16 cellular contexts compared by ENCODE assay signal in genomic region chr10:780536-781524, GRCh38.
DNase-seq lines count a peak whose midpoint lies in the region; ATAC-seq, FAIRE-seq and TF ChIP-seq lines count a peak whose summit lies in the region.
"Had no signal": no experiment of that assay in that cellular context is flagged by ENCODE, and none has a peak within 500 bp of the region (broad histone marks: within the 10 kb centered on the region; RNA-seq: fewer than 3 reads in every experiment).

No MANE protein-coding gene starts in this region.

- H3K36me3 ChIP-seq in HEK293 (ENCODE audit: control insufficient read depth in 2 of 2, insufficient read depth in 1 of 2, low read length in 2 of 2) (no peaks in the 10 kb centered on the region), neural progenitor cell (no peaks in the 10 kb centered on the region)
- H3K36me3 ChIP-seq: BLaER1 had no signal

- H3K4me1 ChIP-seq in HEK293 (ENCODE audit: control insufficient read depth, insufficient read depth, low read length) (no peaks in the 10 kb centered on the region), neural progenitor cell (no peaks in the 10 kb centered on the region)

- H3K4me1 Mint-ChIP-seq in neural progenitor cell (peaks cover 5% of the 10 kb centered on the region), mesothelial cell of epicardium (peaks cover 4% of the 10 kb centered on the region)
- H3K4me1 Mint-ChIP-seq: CD4-positive, CD25-positive, alpha-beta regulatory T cell had no signal

- no peak for FAIRE-seq in GM19239 (lab: Jason Lieb, UNC)
- FAIRE-seq: GM12891, K562 had no signal

- CTCF ChIA-PET in HEK293 (lab: Yijun Ruan, JAX): no interaction called here

- H3K27ac ChIP-seq in HEK293 (ENCODE audit: extremely low read depth, low read depth, low read length): no peak overlapping the region
- H3K27ac ChIP-seq in neural progenitor cell: no peak overlapping the region
- H3K27ac ChIP-seq: BLaER1, HL-60 had no signal

- no peak overlapping the region for H3K9ac ChIP-seq in neural progenitor cell
- H3K9ac ChIP-seq: BLaER1 had no signal

- no peak for ATAC-seq in GM18520 (IDR thresholded peaks at IDR 0.05; ENCODE audit: unreplicated experiment)
- ATAC-seq: K562 had no signal

- H3K9me3 ChIP-seq in HEK293 (ENCODE audit: control insufficient read depth, insufficient read depth, low read depth, low read length): no peaks in the 10 kb centered on the region
- H3K9me3 ChIP-seq in neural progenitor cell (ENCODE audit: low read depth): no peaks in the 10 kb centered on the region

- no peaks in the 10 kb centered on the region for H3F3A ChIP-seq in neural progenitor cell (ENCODE audit: low read depth)

- no peaks in the 10 kb centered on the region for H3K79me2 ChIP-seq in neural progenitor cell (ENCODE audit: low read depth)

- H4K20me1 ChIP-seq in neural progenitor cell (ENCODE audit: low read depth): no peaks in the 10 kb centered on the region

- H3K27me3 ChIP-seq in neural progenitor cell: peaks cover 20% of the 10 kb centered on the region

- peaks cover 2% of the 10 kb centered on the region for H3K36me3 Mint-ChIP-seq in neural progenitor cell
- H3K36me3 Mint-ChIP-seq in mesothelial cell of epicardium: no peaks in the 10 kb centered on the region
- H3K36me3 Mint-ChIP-seq: CD4-positive, CD25-positive, alpha-beta regulatory T cell had no signal

- no peak overlapping the region for H2AFZ ChIP-seq in neural progenitor cell (replicated peaks)

- H3K27me3 Mint-ChIP-seq in neural progenitor cell (ENCODE audit: insufficient read depth, low read depth) (peaks cover 12% of the 10 kb centered on the region), mesothelial cell of epicardium (ENCODE audit: low read depth) (peaks cover 10% of the 10 kb centered on the region)
- H3K27me3 Mint-ChIP-seq: CD4-positive, CD25-positive, alpha-beta regulatory T cell had no signal

- POLR2A ChIA-PET in HEK293 (lab: Yijun Ruan, JAX): no interaction called here

- H3K27ac Mint-ChIP-seq in neural progenitor cell: peak overlapping the region; percentile 6
- H3K27ac Mint-ChIP-seq in mesothelial cell of epicardium: no peak overlapping the region

- H3K4me2 ChIP-seq in neural progenitor cell: no peak overlapping the region
- H3K4me2 ChIP-seq: BLaER1 had no signal

- TF ChIP-seq CTCF in GM10266 (IDR thresholded peaks at IDR 0.05; ENCODE audit: control insufficient read depth, insufficient read depth, low read depth, missing control alignments) (no peak), HEK293 (tag by site-specific recombination; IDR thresholded peaks at IDR 0.05) (no peak), neural progenitor cell (IDR thresholded peaks at IDR 0.05) (no peak), mesothelial cell of epicardium (IDR thresholded peaks at IDR 0.05; ENCODE audit: unreplicated experiment) (no peak)

- H3K9me3 Mint-ChIP-seq in neural progenitor cell (peaks cover 6% of the 10 kb centered on the region), mesothelial cell of epicardium (peaks cover 7% of the 10 kb centered on the region)

- H3K4me3 Mint-ChIP-seq in neural progenitor cell (no peak overlapping the region), mesothelial cell of epicardium (no peak overlapping the region)
- H3K4me3 Mint-ChIP-seq: CD4-positive, CD25-positive, alpha-beta regulatory T cell had no signal

- no peak overlapping the region for H3K4me3 ChIP-seq in HEK293 (ENCODE audit: low read depth, low read length)
- no peak overlapping the region for H3K4me3 ChIP-seq in neural progenitor cell
- H3K4me3 ChIP-seq: BLaER1, K562 had no signal

- DNase-seq in GM10266 (ENCODE audit: extremely low spot score) (peak; percentile 13), ecto neural progenitor cell (ENCODE audit: low spot score) (peak; percentile 29), neural progenitor cell (ENCODE audit: low spot score) (no peak), GM19239 (ENCODE audit: insufficient read length, low spot score) (no peak), NCI-H146 (lab: John Stamatoyannopoulos, UW) (no peak), mesothelial cell of epicardium (ENCODE audit: low spot score in 2 of 2, unreplicated experiment in 2 of 2) (no peak)
- DNase-seq: Calu3; CD4-positive, CD25-positive, alpha-beta regulatory T cell; DMS 273 treated with DMSO at 0.1 percent for 48 hours; HCEC 1CT had no signal

TF ChIP-seq in HEK293, 187 proteins besides CTCF, POLR2A, EP300 and RAD21:
- TF ChIP-seq ZBTB1 (tag by site-specific recombination; IDR thresholded peaks at IDR 0.05): no peak
- TF ChIP-seq ZBTB17 (tag by site-specific recombination; IDR thresholded peaks at IDR 0.05): no peak
- peak; percentile 63 for TF ChIP-seq ZNF10 (tag by site-specific recombination; IDR thresholded peaks at IDR 0.05)

Comparison
In these comparisons a context has a peak if more than half of its experiments do, and no peak if none do; other contexts are left out.
1. DNase-seq: peak in GM10266 (single experiment) and ecto neural progenitor cell (single experiment); none in neural progenitor cell (single experiment), GM19239 (single experiment), NCI-H146 (single experiment) and mesothelial cell of epicardium (0 of 2).